Comparison of ENCODE assay signal across 16 cellular contexts in genomic region chr5:179839328-179840256, GRCh38. TPM values are rescaled to one million over a fixed set of nuclear protein-coding genes. Genes with fewer than 3 reads are reported as not detected.
DNase-seq lines count a peak whose midpoint lies in the region; ATAC-seq, FAIRE-seq and TF ChIP-seq lines count a peak whose summit lies in the region.
"Had no signal": no experiment of that assay in that cellular context is flagged by ENCODE, and none has a peak within 500 bp of the region (broad histone marks: within the 10 kb centered on the region; RNA-seq: fewer than 3 reads in every experiment).

No MANE protein-coding gene starts in this region.

- intact Hi-C loops in dendritic cell treated with granulocyte-macrophage colony-stimulating factor and Interleukin-4, amounts not matched to agents 40 ng/mL and 50 ng/mL, for 4 days (cut with micrococcal nuclease) = no loop called here
- intact Hi-C loops in left colon (cut with DNase I, micrococcal nuclease) (no loop called here), testis (cut with DNase I; ENCODE audit: low total_unique reads) (no loop called here)

- H3K27ac ChIP-seq in testis (no peak overlapping the region), small intestine (ENCODE audit: low read depth in 1 of 2, low read length in 1 of 2) (no peak overlapping the region)

- peaks cover 17% of the 10 kb centered on the region for H3K36me3 Mint-ChIP-seq in activated naive CD8-positive, alpha-beta T cell treated with anti-CD3 and anti-CD28 coated beads, Interleukin-2, amount 10 ng/mL, durations not matched to agents 7 days and 5 days
- peaks cover 39% of the 10 kb centered on the region for H3K36me3 Mint-ChIP-seq in activated naive CD8-positive, alpha-beta T cell treated with anti-CD3 and anti-CD28 coated beads for 36 hours
- H3K36me3 Mint-ChIP-seq in dendritic cell treated with granulocyte-macrophage colony-stimulating factor and Interleukin-4, amounts not matched to agents 40 ng/mL and 50 ng/mL, for 4 days (ENCODE audit: low read depth) = peaks cover 64% of the 10 kb centered on the region

- H3K36me3 ChIP-seq in testis (ENCODE audit: low read depth, missing control alignments) (no peaks in the 10 kb centered on the region), small intestine (ENCODE audit: control insufficient read depth in 2 of 2, insufficient read depth in 2 of 2, low read length in 2 of 2) (peaks cover 13 to 15% of the 10 kb centered on the region in 2 donors)

- H3K4me1 Mint-ChIP-seq in activated naive CD8-positive, alpha-beta T cell treated with anti-CD3 and anti-CD28 coated beads, Interleukin-2, amount 10 ng/mL, durations not matched to agents 7 days and 5 days = peaks cover 13% of the 10 kb centered on the region
- peaks cover 14% of the 10 kb centered on the region for H3K4me1 Mint-ChIP-seq in activated naive CD8-positive, alpha-beta T cell treated with anti-CD3 and anti-CD28 coated beads for 36 hours
- peaks cover 6% of the 10 kb centered on the region for H3K4me1 Mint-ChIP-seq in dendritic cell treated with granulocyte-macrophage colony-stimulating factor and Interleukin-4, amounts not matched to agents 40 ng/mL and 50 ng/mL, for 4 days (ENCODE audit: low read depth)

- H3K27ac Mint-ChIP-seq in activated naive CD8-positive, alpha-beta T cell treated with anti-CD3 and anti-CD28 coated beads, Interleukin-2, amount 10 ng/mL, durations not matched to agents 7 days and 5 days = peak overlapping the region; percentile 32
- H3K27ac Mint-ChIP-seq in activated naive CD8-positive, alpha-beta T cell treated with anti-CD3 and anti-CD28 coated beads for 36 hours = no peak overlapping the region
- peak overlapping the region; percentile 42 for H3K27ac Mint-ChIP-seq in dendritic cell treated with granulocyte-macrophage colony-stimulating factor and Interleukin-4, amounts not matched to agents 40 ng/mL and 50 ng/mL, for 4 days
- H3K27ac Mint-ChIP-seq: stimulated activated memory B cell treated with anti-CD40 and anti-IgM and Interleukin-4, amounts not matched to agents 10 μg/mL and 1 μg/mL and 100 μg/mL, for 72 hours had no signal

- no peak overlapping the region for H3K4me3 Mint-ChIP-seq in activated naive CD8-positive, alpha-beta T cell treated with anti-CD3 and anti-CD28 coated beads, Interleukin-2, amount 10 ng/mL, durations not matched to agents 7 days and 5 days
- H3K4me3 Mint-ChIP-seq in activated naive CD8-positive, alpha-beta T cell treated with anti-CD3 and anti-CD28 coated beads for 36 hours = no peak overlapping the region
- no peak overlapping the region for H3K4me3 Mint-ChIP-seq in dendritic cell treated with granulocyte-macrophage colony-stimulating factor and Interleukin-4, amounts not matched to agents 40 ng/mL and 50 ng/mL, for 4 days
- H3K4me3 Mint-ChIP-seq: stimulated activated memory B cell treated with anti-CD40 and anti-IgM and Interleukin-4, amounts not matched to agents 10 μg/mL and 1 μg/mL and 100 μg/mL, for 72 hours had no signal

- H3K9me3 ChIP-seq in testis (no peaks in the 10 kb centered on the region), small intestine (ENCODE audit: control insufficient read depth, low read depth) (no peaks in the 10 kb centered on the region)
- H3K9me3 ChIP-seq: HAP-1 had no signal

- ATAC-seq in activated naive CD8-positive, alpha-beta T cell treated with anti-CD3 and anti-CD28 coated beads, Interleukin-2, amount 10 ng/mL, durations not matched to agents 7 days and 5 days (ENCODE audit: low read depth) = no peak
- peak; percentile 14 for ATAC-seq in left colon
- ATAC-seq: stimulated activated memory B cell treated with anti-CD40 and anti-IgM and Interleukin-4, amounts not matched to agents 10 μg/mL and 1 μg/mL and 100 μg/mL, for 72 hours had no signal

- H3K4me3 ChIP-seq in testis = no peak overlapping the region
- no peak overlapping the region for H3K4me3 ChIP-seq in small intestine (ENCODE audit: low read depth in 1 of 2, low read length in 2 of 2)
- H3K4me3 ChIP-seq: HAP-1 had no signal

- FAIRE-seq in small intestine (lab: Jason Lieb, UNC) = no peak

- peaks cover 1% of the 10 kb centered on the region for H3K9me3 Mint-ChIP-seq in activated naive CD8-positive, alpha-beta T cell treated with anti-CD3 and anti-CD28 coated beads, Interleukin-2, amount 10 ng/mL, durations not matched to agents 7 days and 5 days
- no peaks in the 10 kb centered on the region for H3K9me3 Mint-ChIP-seq in activated naive CD8-positive, alpha-beta T cell treated with anti-CD3 and anti-CD28 coated beads for 36 hours
- H3K9me3 Mint-ChIP-seq in dendritic cell treated with granulocyte-macrophage colony-stimulating factor and Interleukin-4, amounts not matched to agents 40 ng/mL and 50 ng/mL, for 4 days = peaks cover 1% of the 10 kb centered on the region
- H3K9me3 Mint-ChIP-seq: stimulated activated memory B cell treated with anti-CD40 and anti-IgM and Interleukin-4, amounts not matched to agents 10 μg/mL and 1 μg/mL and 100 μg/mL, for 72 hours had no signal

- no peak for DNase-seq in activated naive CD8-positive, alpha-beta T cell treated with anti-CD3 and anti-CD28 coated beads, Interleukin-2, amount 10 ng/mL, durations not matched to agents 7 days and 5 days
- no peak for DNase-seq in activated naive CD8-positive, alpha-beta T cell treated with anti-CD3 and anti-CD28 coated beads for 36 hours
- DNase-seq in left colon = no peak
- peak; percentile 69 for DNase-seq in testis
- DNase-seq in small intestine = no peak
- DNase-seq in HK-2 (ENCODE audit: unreplicated experiment) = no peak
- no peak for DNase-seq in stimulated activated CD4-positive, alpha-beta T cell treated with anti-CD3 and anti-CD28 coated beads, Interleukin-2, amount 100 ng/mL, for 24 hours
- DNase-seq: activated CD8-positive, alpha-beta memory T cell treated with anti-CD3 and anti-CD28 coated beads for 24 hours; amniotic stem cell; MV-4-11; NCI-H510A treated with DMSO at 0.1 percent for 48 hours; RPMI8226; stimulated activated CD4-positive, alpha-beta T cell treated with anti-CD3 and anti-CD28 coated beads, Interleukin-4, amount 100 ng/mL, for 1 hour had no signal

- no peaks in the 10 kb centered on the region for H3K27me3 Mint-ChIP-seq in activated naive CD8-positive, alpha-beta T cell treated with anti-CD3 and anti-CD28 coated beads, Interleukin-2, amount 10 ng/mL, durations not matched to agents 7 days and 5 days
- no peaks in the 10 kb centered on the region for H3K27me3 Mint-ChIP-seq in activated naive CD8-positive, alpha-beta T cell treated with anti-CD3 and anti-CD28 coated beads for 36 hours
- no peaks in the 10 kb centered on the region for H3K27me3 Mint-ChIP-seq in dendritic cell treated with granulocyte-macrophage colony-stimulating factor and Interleukin-4, amounts not matched to agents 40 ng/mL and 50 ng/mL, for 4 days
- H3K27me3 Mint-ChIP-seq: stimulated activated memory B cell treated with anti-CD40 and anti-IgM and Interleukin-4, amounts not matched to agents 10 μg/mL and 1 μg/mL and 100 μg/mL, for 72 hours had no signal

- H3K4me1 ChIP-seq in testis = peaks cover 6% of the 10 kb centered on the region
- H3K4me1 ChIP-seq in small intestine (ENCODE audit: control insufficient read depth in 2 of 2, insufficient read depth in 1 of 2, low read depth in 1 of 2, low read length in 1 of 2) = peaks cover 0 to 2% of the 10 kb centered on the region in 2 donors
- H3K4me1 ChIP-seq: HAP-1 had no signal

- no peak for TF ChIP-seq CTCF in testis (IDR thresholded peaks at IDR 0.05)

- no peak for TF ChIP-seq POLR2A in testis (IDR thresholded peaks at IDR 0.05)

- 72 to 74% methylated on average over 16 of the region's 16 CpGs for WGBS in testis, 2 donors
- 79 to 82% (median 81%) methylated on average over 16 of the region's 16 CpGs for WGBS in small intestine, 3 donors

- H3K27me3 ChIP-seq in testis (no peaks in the 10 kb centered on the region), small intestine (ENCODE audit: control insufficient read depth in 2 of 2, insufficient read depth in 2 of 2, low read length in 2 of 2) (no peaks in the 10 kb centered on the region)

- POLR2A ChIA-PET in activated naive CD8-positive, alpha-beta T cell treated with anti-CD3 and anti-CD28 coated beads, Interleukin-2, amount 10 ng/mL, durations not matched to agents 7 days and 5 days (lab: Charles Lee) = no interaction called here

RNA-seq across cellular contexts. Expression of gene SQSTM1, which starts 18.9 kb away (rescaled TPM):
- total RNA-seq in activated naive CD8-positive, alpha-beta T cell treated with anti-CD3 and anti-CD28 coated beads, Interleukin-2, amount 10 ng/mL, durations not matched to agents 7 days and 5 days = 100 to 1,000 TPM; 196 to 216 TPM
- total RNA-seq in activated naive CD8-positive, alpha-beta T cell treated with anti-CD3 and anti-CD28 coated beads for 36 hours = 100 to 1,000 TPM; 111 to 117 TPM
- total RNA-seq in left colon (100 to 1,000 TPM; 200 to 355 TPM), testis (100 to 1,000 TPM; 192 to 255 TPM)
- polyA plus RNA-seq in testis (ENCODE audit: insufficient read depth, low read depth, low replicate concordance) (165 TPM), small intestine (100 to 1,000 TPM; 135 to 217 (median 144) TPM)

RNA-seq across cellular contexts. Expression of gene MRNIP, which starts 19.0 kb away (rescaled TPM):
- 10 to 100 TPM; 46.1 to 47.4 TPM for total RNA-seq in activated naive CD8-positive, alpha-beta T cell treated with anti-CD3 and anti-CD28 coated beads, Interleukin-2, amount 10 ng/mL, durations not matched to agents 7 days and 5 days
- total RNA-seq in activated naive CD8-positive, alpha-beta T cell treated with anti-CD3 and anti-CD28 coated beads for 36 hours = 10 to 100 TPM; 12.3 to 13.9 TPM
- 10 to 100 TPM; 16.6 to 18.9 TPM for total RNA-seq in left colon
- total RNA-seq in testis = 10 to 100 TPM; 58.7 to 61.4 TPM
- polyA plus RNA-seq in testis (ENCODE audit: insufficient read depth, low read depth, low replicate concordance) = 34.9 TPM
- 10 to 100 TPM; 11.3 to 29.7 (median 11.7) TPM for polyA plus RNA-seq in small intestine

RNA-seq across cellular contexts. Expression of gene MGAT4B, which starts 32.9 kb away (rescaled TPM):
- total RNA-seq in activated naive CD8-positive, alpha-beta T cell treated with anti-CD3 and anti-CD28 coated beads, Interleukin-2, amount 10 ng/mL, durations not matched to agents 7 days and 5 days = 100 to 1,000 TPM; 118 TPM
- total RNA-seq in activated naive CD8-positive, alpha-beta T cell treated with anti-CD3 and anti-CD28 coated beads for 36 hours = 10 to 100 TPM; 67.9 to 71.5 TPM
- total RNA-seq in left colon = 100 to 1,000 TPM; 465 to 474 TPM
- 100 to 1,000 TPM; 149 to 152 TPM for total RNA-seq in testis
- polyA plus RNA-seq in testis (ENCODE audit: insufficient read depth, low read depth, low replicate concordance) = 67.9 TPM
- 100 to 1,000 TPM; 258 to 661 (median 544) TPM for polyA plus RNA-seq in small intestine

RNA-seq across cellular contexts. Expression of gene LTC4S, which starts 45.8 kb away (rescaled TPM):
- 1 to 10 TPM; 5.7 to 6.3 TPM for total RNA-seq in activated naive CD8-positive, alpha-beta T cell treated with anti-CD3 and anti-CD28 coated beads, Interleukin-2, amount 10 ng/mL, durations not matched to agents 7 days and 5 days
- total RNA-seq in activated naive CD8-positive, alpha-beta T cell treated with anti-CD3 and anti-CD28 coated beads for 36 hours = under 1 TPM in 1 of 2 experiments, not detected in 1; 0.29 TPM
- 1 to 10 TPM; 4.2 to 8.7 TPM for total RNA-seq in left colon
- total RNA-seq in testis = 10 to 100 TPM in 1 of 2 donors, 1 to 10 TPM in 1; 3.7 to 10.3 TPM
- polyA plus RNA-seq in testis (ENCODE audit: insufficient read depth, low read depth, low replicate concordance) = 4.8 TPM
- 1 to 10 TPM in 2 of 3 donors, not detected in 1; 5.4 to 6.7 TPM for polyA plus RNA-seq in small intestine
